In the genomic region with DNA sequence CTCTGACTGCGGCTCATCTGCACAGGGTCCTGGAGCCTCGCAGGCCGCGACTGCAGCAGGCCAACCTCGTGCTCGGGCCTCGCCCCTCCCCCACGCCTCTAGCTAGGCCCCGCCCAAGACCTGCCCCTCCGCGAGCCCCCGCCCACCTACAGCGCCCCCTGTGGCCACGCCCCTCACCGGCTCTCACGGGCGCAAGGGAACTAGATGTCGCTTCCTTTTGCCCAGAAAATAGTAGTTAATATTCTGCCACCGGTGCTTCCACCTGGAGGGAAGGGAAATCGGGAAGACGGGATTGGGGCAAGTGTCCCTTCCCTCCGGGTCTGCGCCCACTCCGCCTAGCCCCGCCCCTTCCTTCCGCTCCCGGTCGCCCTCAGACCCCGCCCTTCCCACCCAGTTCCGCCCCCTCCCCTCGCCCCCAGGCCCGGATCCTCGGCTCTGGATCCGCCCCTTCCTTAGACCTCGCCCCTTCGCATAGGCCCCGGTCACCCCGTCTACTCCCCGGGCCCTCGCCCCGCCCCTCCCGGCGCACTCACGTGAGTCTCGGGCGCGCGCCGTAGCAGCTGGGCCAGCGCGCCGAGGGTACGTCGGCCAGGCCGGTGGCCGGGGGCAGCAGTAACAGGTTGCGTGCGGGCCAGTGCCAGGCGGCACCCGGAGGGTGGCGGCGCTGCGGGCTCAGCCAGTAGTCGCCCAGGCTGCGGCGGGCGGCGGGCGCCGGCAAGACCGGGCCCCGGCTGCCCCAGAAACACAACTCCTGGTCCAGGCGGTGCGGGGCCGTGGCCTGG, we compare ENCODE assay signal across 8 cellular contexts.
DNase-seq lines count a peak whose midpoint lies in the region; ATAC-seq and TF ChIP-seq lines count a peak whose summit lies in the region.

No MANE protein-coding gene starts in this region.

- ATAC-seq in GM18505 (IDR thresholded peaks at IDR 0.05; ENCODE audit: unreplicated experiment): peak; percentile 77
- peak; percentile 68 for ATAC-seq in HG02938 (IDR thresholded peaks at IDR 0.05; ENCODE audit: unreplicated experiment)

- in situ Hi-C loops in astrocyte of the cerebellum (cut with HindIII; ENCODE audit: low sequenced_read_pairs): no loop called here

- peak; percentile 65 for TF ChIP-seq POLR2A in GM18505 (IDR thresholded peaks at IDR 0.05; ENCODE audit: borderline replicate concordance, extremely low read depth, insufficient read depth, insufficient read length)

- TF ChIP-seq CTCF in astrocyte of the cerebellum (IDR thresholded peaks at IDR 0.05; ENCODE audit: low read depth, low read length, missing control alignments): peak; percentile 46
- peak; percentile 51 for TF ChIP-seq CTCF in retinal pigment epithelial cell (conservative IDR thresholded peaks at IDR 0.05; ENCODE audit: low read depth, low read length)

- DNase-seq in NCI-H187 treated with DMSO at 0.1 percent for 48 hours (lab: John Stamatoyannopoulos, UW) (peak; percentile 91), T-helper 22 cell (ENCODE audit: low read depth) (peak; percentile 90), astrocyte of the cerebellum (ENCODE audit: low read depth) (peak; percentile 80), hypothalamus (lab: John Stamatoyannopoulos, UW) (peak in 50 of 51 donors; percentile 61 to 96 (median 89)), retinal pigment epithelial cell (ENCODE audit: low read depth) (peak; percentile 75), cortex of kidney (lab: John Stamatoyannopoulos, UW) (no peak)

- peak overlapping the region; percentile 56 for H3K4me3 ChIP-seq in astrocyte of the cerebellum (ENCODE audit: low read depth, low read length)
- H3K4me3 ChIP-seq in retinal pigment epithelial cell (ENCODE audit: low read length): peak overlapping the region; percentile 70
